8 cellular contexts compared by ENCODE assay signal in the genomic region with DNA sequence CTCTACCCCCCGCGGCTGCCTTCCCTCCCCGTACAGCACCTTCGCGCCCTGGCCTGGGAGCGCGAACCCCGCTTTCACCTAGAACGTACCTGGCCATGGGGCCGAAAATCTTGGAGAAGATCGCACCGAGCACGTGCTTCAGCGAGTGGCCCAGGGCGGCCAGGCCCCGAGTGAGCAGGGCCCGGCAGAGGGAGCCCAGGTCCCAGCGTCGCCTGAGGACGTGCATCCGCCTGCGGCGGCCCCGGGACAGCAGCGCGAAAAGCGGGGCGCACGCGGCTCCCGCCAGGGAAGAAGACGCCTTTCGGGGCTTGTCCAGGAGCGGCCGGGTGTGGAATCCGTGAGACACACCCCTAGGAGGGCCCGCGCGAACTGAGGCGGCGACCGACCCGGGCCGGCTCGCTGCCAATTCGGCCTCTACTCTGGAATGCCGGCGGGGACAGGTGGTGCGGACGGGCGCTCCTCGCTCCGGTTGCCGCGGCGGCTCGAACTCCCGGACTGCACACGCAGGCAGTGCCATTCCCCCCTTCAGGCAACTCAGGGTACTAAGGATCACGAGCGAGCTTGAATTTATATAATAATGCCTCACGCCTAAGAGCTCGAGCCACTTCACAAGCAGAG. TPM values are rescaled to one million over a fixed set of nuclear protein-coding genes. Genes with fewer than 3 reads are reported as not detected.
DNase-seq lines count a peak whose midpoint lies in the region; ATAC-seq and TF ChIP-seq lines count a peak whose summit lies in the region.

A gene (minus strand): TSS at position 544 of the 618 bp plus-strand sequence.

- peak within 1 kb of the TSS; percentile 57 for H3K4me3 ChIP-seq in iPS-15b (ENCODE audit: low read depth, low read length)
- H3K4me3 ChIP-seq in smooth muscle cell: peak within 1 kb of the TSS; percentile 57

- CTCF ChIA-PET in activated CD4-positive, alpha-beta memory T cell treated with anti-CD3 and anti-CD28 coated beads, Interleukin-2, amount 10 ng/mL, durations not matched to agents 7 days and 5 days (lab: Charles Lee): no interaction called here

- WGBS in smooth muscle cell (ENCODE audit: low lambda C conversion rate): 37% methylated on average over 63 of the region's 63 CpGs

- H3K4me1 Mint-ChIP-seq in activated CD4-positive, alpha-beta memory T cell treated with anti-CD3 and anti-CD28 coated beads, Interleukin-2, amount 10 ng/mL, durations not matched to agents 7 days and 5 days: peaks cover 13% of the 10 kb centered on the region

- H3F3A ChIP-seq in smooth muscle cell (ENCODE audit: low read depth): no peaks in the 10 kb centered on the region

- POLR2A ChIA-PET in activated CD4-positive, alpha-beta memory T cell treated with anti-CD3 and anti-CD28 coated beads, Interleukin-2, amount 10 ng/mL, durations not matched to agents 7 days and 5 days (lab: Charles Lee): no interaction called here

- peak within 1 kb of the TSS; percentile 87 for H3K4me2 ChIP-seq in smooth muscle cell

- peak within 1 kb of the TSS; percentile 29 for H3K9ac ChIP-seq in iPS-15b (ENCODE audit: low read depth, low read length)
- no peak within 1 kb of the TSS for H3K9ac ChIP-seq in smooth muscle cell (ENCODE audit: low read depth)

- TF ChIP-seq CTCF in smooth muscle cell (IDR thresholded peaks at IDR 0.05; ENCODE audit: borderline replicate concordance, insufficient read depth, poor library complexity, severe bottlenecking): no peak

- peak within 1 kb of the TSS; percentile 62 for H3K4me3 Mint-ChIP-seq in activated CD4-positive, alpha-beta memory T cell treated with anti-CD3 and anti-CD28 coated beads, Interleukin-2, amount 10 ng/mL, durations not matched to agents 7 days and 5 days

- H3K27me3 ChIP-seq in iPS-15b (ENCODE audit: control insufficient read depth, insufficient read depth, low read length) (peaks cover 60% of the 10 kb centered on the region), smooth muscle cell (ENCODE audit: low read depth) (peaks cover 9% of the 10 kb centered on the region)

- peaks cover 58% of the 10 kb centered on the region for H3K27me3 Mint-ChIP-seq in activated CD4-positive, alpha-beta memory T cell treated with anti-CD3 and anti-CD28 coated beads, Interleukin-2, amount 10 ng/mL, durations not matched to agents 7 days and 5 days

- no peak for ATAC-seq in HG02642 (IDR thresholded peaks at IDR 0.05; ENCODE audit: poor library complexity, unreplicated experiment)
- ATAC-seq in GM18868 (IDR thresholded peaks at IDR 0.05; ENCODE audit: unreplicated experiment): no peak

- H3K36me3 ChIP-seq in iPS-15b (ENCODE audit: control insufficient read depth, insufficient read depth, low read length): no peaks in the 10 kb centered on the region
- H3K36me3 ChIP-seq in smooth muscle cell (ENCODE audit: low read depth): no peaks in the 10 kb centered on the region

- H3K9me3 ChIP-seq in iPS-15b (ENCODE audit: control insufficient read depth, insufficient read depth, low read length) (no peaks in the 10 kb centered on the region), smooth muscle cell (replicated peaks; ENCODE audit: low read depth) (no peaks in the 10 kb centered on the region)

- peak within 1 kb of the TSS; percentile 66 for H2AFZ ChIP-seq in smooth muscle cell (ENCODE audit: low read depth)

- H3K9me3 Mint-ChIP-seq in activated CD4-positive, alpha-beta memory T cell treated with anti-CD3 and anti-CD28 coated beads, Interleukin-2, amount 10 ng/mL, durations not matched to agents 7 days and 5 days: no peaks in the 10 kb centered on the region

- DNase-seq in NCI-H1694 treated with DMSO at 0.1 percent for 48 hours (lab: John Stamatoyannopoulos, UW) (peak; percentile 7), NCI-H1694 (lab: John Stamatoyannopoulos, UW) (no peak), smooth muscle cell (lab: John Stamatoyannopoulos, UW; ENCODE audit: unreplicated experiment) (no peak), inferior parietal cortex (ENCODE audit: extremely low spot score) (no peak)
- no peak for DNase-seq in activated CD4-positive, alpha-beta memory T cell treated with anti-CD3 and anti-CD28 coated beads, Interleukin-2, amount 10 ng/mL, durations not matched to agents 7 days and 5 days

- H3K36me3 Mint-ChIP-seq in activated CD4-positive, alpha-beta memory T cell treated with anti-CD3 and anti-CD28 coated beads, Interleukin-2, amount 10 ng/mL, durations not matched to agents 7 days and 5 days (ENCODE audit: low read depth): no peaks in the 10 kb centered on the region

- no peaks in the 10 kb centered on the region for H4K20me1 ChIP-seq in smooth muscle cell (ENCODE audit: low read depth)

- H3K4me1 ChIP-seq in iPS-15b (ENCODE audit: control insufficient read depth, insufficient read depth, low read length): peaks cover 15% of the 10 kb centered on the region
- H3K4me1 ChIP-seq in smooth muscle cell (ENCODE audit: low read depth): no peaks in the 10 kb centered on the region

- H3K27ac ChIP-seq in smooth muscle cell (ENCODE audit: low read depth): no peak within 1 kb of the TSS

- no peaks in the 10 kb centered on the region for H3K79me2 ChIP-seq in smooth muscle cell (ENCODE audit: low read depth)

- H3K27ac Mint-ChIP-seq in activated CD4-positive, alpha-beta memory T cell treated with anti-CD3 and anti-CD28 coated beads, Interleukin-2, amount 10 ng/mL, durations not matched to agents 7 days and 5 days: no peak within 1 kb of the TSS

RNA-seq across cellular contexts. Expression of the gene that starts here (rescaled TPM):
- total RNA-seq in activated CD4-positive, alpha-beta memory T cell treated with anti-CD3 and anti-CD28 coated beads, Interleukin-2, amount 10 ng/mL, durations not matched to agents 7 days and 5 days: under 1 TPM; 0.18 to 0.38 TPM
- 13.3 and 17.3 TPM in 2 replicates for total RNA-seq in smooth muscle cell
- 8.1 and 12.7 TPM in 2 replicates for polyA plus RNA-seq in smooth muscle cell

Comparison
In these comparisons a context has a peak if more than half of its experiments do, and no peak if none do; other contexts are left out.
1. RNA of the gene that starts here (total RNA-seq): 13.3 to 17.3 TPM in smooth muscle cell; 0.18 to 0.38 TPM in activated CD4-positive, alpha-beta memory T cell treated with anti-CD3 and anti-CD28 coated beads, Interleukin-2, amount 10 ng/mL, durations not matched to agents 7 days and 5 days; every median in the first group is over 10 times any median in the second.